2 cellular contexts compared by ENCODE assay signal in the genomic region with DNA sequence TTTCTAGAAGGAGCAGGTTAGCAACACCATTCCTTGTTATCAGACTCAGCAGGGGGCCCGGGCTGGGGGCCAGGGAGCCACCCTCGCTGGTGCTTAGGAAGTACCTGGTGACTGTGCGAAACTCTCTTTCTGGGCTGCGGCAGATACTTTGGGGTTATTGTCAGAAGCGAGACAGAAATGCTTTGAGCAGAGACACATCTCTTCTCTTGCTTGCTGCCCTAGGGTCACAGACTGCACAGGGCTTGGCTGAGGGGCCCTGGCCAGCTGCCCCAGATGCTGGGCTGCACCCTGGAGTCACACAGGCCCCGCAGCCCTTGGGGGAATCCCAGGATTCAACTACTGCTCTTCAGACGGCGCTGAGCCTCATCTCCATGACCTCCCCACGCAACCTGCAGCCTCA.
TF ChIP-seq lines count a peak whose summit lies in the region.

No MANE protein-coding gene starts in this region.

TF ChIP-seq in K562, 482 proteins besides CTCF, POLR2A, EP300 and RAD21 (continued from another document):
- TF ChIP-seq NFE2 (IDR thresholded peaks at IDR 0.05; ENCODE audit: low read depth) (0 out of 2 replicates have a peak, but pooled peaks have one; percentile 52), MAFG (tag; conservative IDR thresholded peaks at IDR 0.05) (peak; percentile 48; the same call in 1 of the 2 replicates), MAFF (IDR thresholded peaks at IDR 0.05; ENCODE audit: low read length) (0 out of 2 replicates have a peak, but pooled peaks have one; percentile 10), NFIC (IDR thresholded peaks at IDR 0.05) (0 out of 2 replicates have a peak, but pooled peaks have one; percentile 16), C11orf30 (IDR thresholded peaks at IDR 0.05; ENCODE audit: low read depth) (peak; percentile 18; the same call in 1 of the 2 replicates)

TF ChIP-seq in SK-N-SH, 30 proteins besides CTCF, POLR2A, EP300 and RAD21 (continued from another document):
- TF ChIP-seq, protein P1, sequence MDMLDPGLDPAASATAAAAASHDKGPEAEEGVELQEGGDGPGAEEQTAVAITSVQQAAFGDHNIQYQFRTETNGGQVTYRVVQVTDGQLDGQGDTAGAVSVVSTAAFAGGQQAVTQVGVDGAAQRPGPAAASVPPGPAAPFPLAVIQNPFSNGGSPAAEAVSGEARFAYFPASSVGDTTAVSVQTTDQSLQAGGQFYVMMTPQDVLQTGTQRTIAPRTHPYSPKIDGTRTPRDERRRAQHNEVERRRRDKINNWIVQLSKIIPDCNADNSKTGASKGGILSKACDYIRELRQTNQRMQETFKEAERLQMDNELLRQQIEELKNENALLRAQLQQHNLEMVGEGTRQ (IDR thresholded peaks at IDR 0.05; ENCODE audit: borderline replicate concordance, low read depth, low read length) = no peak
- TF ChIP-seq GATA2 (CRISPR knock-in tag; IDR thresholded peaks at IDR 0.05) (no peak), TCF12 (IDR thresholded peaks at IDR 0.05) (no peak), TAF1 (IDR thresholded peaks at IDR 0.05; ENCODE audit: borderline replicate concordance, low read depth, low read length) (no peak), EZH2phosphoT487 (IDR thresholded peaks at IDR 0.05; ENCODE audit: borderline replicate concordance, low read depth) (no peak), ELF1 (IDR thresholded peaks at IDR 0.05) (no peak), MXI1 (IDR thresholded peaks at IDR 0.05; ENCODE audit: low read depth, low read length) (no peak), YY1 (IDR thresholded peaks at IDR 0.05; ENCODE audit: low read depth) (no peak), MEF2A (IDR thresholded peaks at IDR 0.05; ENCODE audit: borderline replicate concordance, low read depth) (no peak), NRF1 (IDR thresholded peaks at IDR 0.05; ENCODE audit: low read depth, low read length) (no peak), RFX5 (IDR thresholded peaks at IDR 0.05; ENCODE audit: low read length) (no peak), RCOR1 (IDR thresholded peaks at IDR 0.05; ENCODE audit: low read length) (no peak), POLR2AphosphoS5 (IDR thresholded peaks at IDR 0.05; ENCODE audit: low read depth, low read length) (no peak)
- TF ChIP-seq, protein P2, sequence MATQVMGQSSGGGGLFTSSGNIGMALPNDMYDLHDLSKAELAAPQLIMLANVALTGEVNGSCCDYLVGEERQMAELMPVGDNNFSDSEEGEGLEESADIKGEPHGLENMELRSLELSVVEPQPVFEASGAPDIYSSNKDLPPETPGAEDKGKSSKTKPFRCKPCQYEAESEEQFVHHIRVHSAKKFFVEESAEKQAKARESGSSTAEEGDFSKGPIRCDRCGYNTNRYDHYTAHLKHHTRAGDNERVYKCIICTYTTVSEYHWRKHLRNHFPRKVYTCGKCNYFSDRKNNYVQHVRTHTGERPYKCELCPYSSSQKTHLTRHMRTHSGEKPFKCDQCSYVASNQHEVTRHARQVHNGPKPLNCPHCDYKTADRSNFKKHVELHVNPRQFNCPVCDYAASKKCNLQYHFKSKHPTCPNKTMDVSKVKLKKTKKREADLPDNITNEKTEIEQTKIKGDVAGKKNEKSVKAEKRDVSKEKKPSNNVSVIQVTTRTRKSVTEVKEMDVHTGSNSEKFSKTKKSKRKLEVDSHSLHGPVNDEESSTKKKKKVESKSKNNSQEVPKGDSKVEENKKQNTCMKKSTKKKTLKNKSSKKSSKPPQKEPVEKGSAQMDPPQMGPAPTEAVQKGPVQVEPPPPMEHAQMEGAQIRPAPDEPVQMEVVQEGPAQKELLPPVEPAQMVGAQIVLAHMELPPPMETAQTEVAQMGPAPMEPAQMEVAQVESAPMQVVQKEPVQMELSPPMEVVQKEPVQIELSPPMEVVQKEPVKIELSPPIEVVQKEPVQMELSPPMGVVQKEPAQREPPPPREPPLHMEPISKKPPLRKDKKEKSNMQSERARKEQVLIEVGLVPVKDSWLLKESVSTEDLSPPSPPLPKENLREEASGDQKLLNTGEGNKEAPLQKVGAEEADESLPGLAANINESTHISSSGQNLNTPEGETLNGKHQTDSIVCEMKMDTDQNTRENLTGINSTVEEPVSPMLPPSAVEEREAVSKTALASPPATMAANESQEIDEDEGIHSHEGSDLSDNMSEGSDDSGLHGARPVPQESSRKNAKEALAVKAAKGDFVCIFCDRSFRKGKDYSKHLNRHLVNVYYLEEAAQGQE (IDR thresholded peaks at IDR 0.05; ENCODE audit: low read depth, low read length) = no peak
- TF ChIP-seq, protein P3, sequence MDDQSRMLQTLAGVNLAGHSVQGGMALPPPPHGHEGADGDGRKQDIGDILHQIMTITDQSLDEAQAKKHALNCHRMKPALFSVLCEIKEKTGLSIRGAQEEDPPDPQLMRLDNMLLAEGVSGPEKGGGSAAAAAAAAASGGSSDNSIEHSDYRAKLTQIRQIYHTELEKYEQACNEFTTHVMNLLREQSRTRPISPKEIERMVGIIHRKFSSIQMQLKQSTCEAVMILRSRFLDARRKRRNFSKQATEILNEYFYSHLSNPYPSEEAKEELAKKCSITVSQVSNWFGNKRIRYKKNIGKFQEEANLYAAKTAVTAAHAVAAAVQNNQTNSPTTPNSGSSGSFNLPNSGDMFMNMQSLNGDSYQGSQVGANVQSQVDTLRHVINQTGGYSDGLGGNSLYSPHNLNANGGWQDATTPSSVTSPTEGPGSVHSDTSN (IDR thresholded peaks at IDR 0.05) = no peak
TF ChIP-seq in SK-N-SH: peak in this region for 0.
